ENCODE assay signal across 9 cellular contexts in the genomic region with DNA sequence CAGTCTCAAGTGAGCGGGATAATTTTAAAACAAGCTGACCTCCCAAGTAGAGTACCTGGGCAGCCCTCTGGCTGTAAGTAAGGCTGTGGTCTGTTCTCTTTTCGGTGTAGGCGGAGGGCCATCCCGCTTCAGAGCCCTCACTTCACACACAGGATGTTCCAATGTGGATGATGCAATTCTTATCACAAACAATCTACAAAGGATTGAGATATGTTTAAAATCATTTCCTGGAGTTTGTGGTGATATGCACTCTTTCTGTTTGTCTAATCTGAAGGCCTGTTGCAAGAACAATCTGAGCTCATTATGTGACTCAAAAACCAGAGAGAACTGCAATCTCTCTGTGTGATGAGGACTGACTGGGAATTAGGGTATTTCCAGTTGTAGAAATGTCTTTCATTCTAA. TPM values are rescaled to one million over a fixed set of nuclear protein-coding genes. Genes with fewer than 3 reads are reported as not detected.
DNase-seq lines count a peak whose midpoint lies in the region; ATAC-seq lines count a peak whose summit lies in the region.
"Had no signal": no experiment of that assay in that cellular context is flagged by ENCODE, and none has a peak within 500 bp of the region (broad histone marks: within the 10 kb centered on the region; RNA-seq: fewer than 3 reads in every experiment).

No MANE protein-coding gene starts in this region.

- H3K27me3 Mint-ChIP-seq in activated naive CD8-positive, alpha-beta T cell treated with anti-CD3 and anti-CD28 coated beads, Interleukin-2, amount 50 U/mL, for 24 hours = no peaks in the 10 kb centered on the region

- peaks cover 43% of the 10 kb centered on the region for H3K4me1 Mint-ChIP-seq in activated naive CD8-positive, alpha-beta T cell treated with anti-CD3 and anti-CD28 coated beads, Interleukin-2, amount 50 U/mL, for 24 hours
- H3K4me1 Mint-ChIP-seq: natural killer cell had no signal

- DNase-seq in A172 (ENCODE audit: low spot score) = peak; percentile 92
- peak; percentile 55 for DNase-seq in HT-29 (ENCODE audit: low spot score)
- DNase-seq in activated naive CD8-positive, alpha-beta T cell treated with anti-CD3 and anti-CD28 coated beads, Interleukin-2, amount 50 U/mL, for 24 hours = peak; percentile 37
- no peak for DNase-seq in left colon
- no peak for DNase-seq in nucleus accumbens (lab: John Stamatoyannopoulos, UW)
- no peak for DNase-seq in activated gamma-delta T cell treated with Interleukin-2 at 50 U/mL for 16 hours
- DNase-seq in NCI-H2107 (lab: John Stamatoyannopoulos, UW) = no peak
- DNase-seq: natural killer cell had no signal

- H3K4me3 Mint-ChIP-seq in activated naive CD8-positive, alpha-beta T cell treated with anti-CD3 and anti-CD28 coated beads, Interleukin-2, amount 50 U/mL, for 24 hours = peak overlapping the region; percentile 19
- H3K4me3 Mint-ChIP-seq: natural killer cell had no signal

- H3K27ac Mint-ChIP-seq in activated naive CD8-positive, alpha-beta T cell treated with anti-CD3 and anti-CD28 coated beads, Interleukin-2, amount 50 U/mL, for 24 hours = peak overlapping the region; percentile 80
- H3K27ac Mint-ChIP-seq: natural killer cell had no signal

- peak; percentile 87 for ATAC-seq in activated naive CD8-positive, alpha-beta T cell treated with anti-CD3 and anti-CD28 coated beads, Interleukin-2, amount 50 U/mL, for 24 hours
- ATAC-seq in left colon (peak; percentile 85), GM18517 (IDR thresholded peaks at IDR 0.05; ENCODE audit: unreplicated experiment) (no peak)

- no peaks in the 10 kb centered on the region for H3K36me3 Mint-ChIP-seq in activated naive CD8-positive, alpha-beta T cell treated with anti-CD3 and anti-CD28 coated beads, Interleukin-2, amount 50 U/mL, for 24 hours (ENCODE audit: low read depth)
- H3K36me3 Mint-ChIP-seq: natural killer cell had no signal

- intact Hi-C loops in left colon (cut with DNase I, micrococcal nuclease) = no loop called here

- no peaks in the 10 kb centered on the region for H3K9me3 Mint-ChIP-seq in activated naive CD8-positive, alpha-beta T cell treated with anti-CD3 and anti-CD28 coated beads, Interleukin-2, amount 50 U/mL, for 24 hours
- H3K9me3 Mint-ChIP-seq: natural killer cell had no signal

RNA-seq across cellular contexts. Expression of a gene that starts 42.5 kb away (rescaled TPM):
- 13.4 and 21.8 TPM in 2 replicates for total RNA-seq in A172 (2014; rRNA removed; shearing (Covaris generic))
- total RNA-seq in HT-29 (2014; rRNA removed; shearing (Covaris generic)) = 10.6 and 11.6 TPM in 2 replicates
- 10 to 100 TPM; 17.6 to 19.2 TPM for total RNA-seq in left colon

Comparison
In these comparisons a context has a peak if more than half of its experiments do, and no peak if none do; other contexts are left out.
1. DNase-seq: peak in A172 (single experiment), HT-29 (single experiment) and activated naive CD8-positive, alpha-beta T cell treated with anti-CD3 and anti-CD28 coated beads, Interleukin-2, amount 50 U/mL, for 24 hours (single experiment); none in left colon (0 of 2), nucleus accumbens (0 of 56), activated gamma-delta T cell treated with Interleukin-2 at 50 U/mL for 16 hours (single experiment) and NCI-H2107 (single experiment).